In genomic region chrX:45697591-45697990, GRCh38 we compare ENCODE assay signal across 15 cellular contexts.
A peak's percentile ranks its signal among the peaks of the same experiment; 100 is the strongest.
DNase-seq lines count a peak whose midpoint lies in the region; ATAC-seq and TF ChIP-seq lines count a peak whose summit lies in the region.
"Had no signal": no experiment of that assay in that cellular context is flagged by ENCODE, and none has a peak within 500 bp of the region (broad histone marks: within the 10 kb centered on the region; RNA-seq: fewer than 3 reads in every experiment).

No MANE protein-coding gene starts in this region.

- H3K27ac ChIP-seq in thoracic aorta = no peak overlapping the region
- H3K27ac ChIP-seq: gastrocnemius medialis, lower lobe of right lung, PC-9, thyroid gland had no signal

- in situ Hi-C loops in G401 (cut with HindIII; ENCODE audit: low sequenced_read_pairs) = no loop called here

- no peaks in the 10 kb centered on the region for H3K27me3 ChIP-seq in thoracic aorta (replicated peaks; ENCODE audit: insufficient read depth)
- H3K27me3 ChIP-seq: gastrocnemius medialis, thyroid gland had no signal

- no peaks in the 10 kb centered on the region for H3K4me1 ChIP-seq in thoracic aorta (ENCODE audit: control insufficient read depth in 1 of 2, low read depth in 2 of 2)
- H3K4me1 ChIP-seq: gastrocnemius medialis, lower lobe of right lung, thyroid gland had no signal

- peak; percentile 5 for DNase-seq in stimulated activated CD4-positive, alpha-beta T cell treated with anti-CD3 and anti-CD28 coated beads, Interleukin-15, amount 100 ng/mL, for 24 hours
- no peak for DNase-seq in stimulated activated CD4-positive, alpha-beta T cell treated with anti-CD3 and anti-CD28 coated beads, Interleukin-4, amount 100 ng/mL, for 4 hours
- DNase-seq in fibroblast of peridontal ligament (ENCODE audit: extremely low read depth) (peak; percentile 85), thoracic aorta (ENCODE audit: low spot score) (no peak), G401 (ENCODE audit: low spot score) (no peak), NCI-H2196 (lab: John Stamatoyannopoulos, UW; ENCODE audit: unreplicated experiment) (no peak)
- DNase-seq: activated CD8-positive, alpha-beta memory T cell treated with anti-CD3 and anti-CD28 coated beads, Interleukin-2, amount 50 U/mL, for 4 hours; gastrocnemius medialis; lower lobe of right lung; NCI-H2029 treated with DMSO at 0.1 percent for 48 hours; posterior cingulate gyrus; thyroid gland had no signal

- ATAC-seq in SK-N-SH treated with all-trans-retinoic acid at 6 μM for 48 hours (peak; percentile 91), thoracic aorta (ENCODE audit: insufficient number of reproducible peaks, low FRiP score, low read depth) (peak; percentile 43), HG02678 (IDR thresholded peaks at IDR 0.05; ENCODE audit: unreplicated experiment) (no peak)

- no peak for TF ChIP-seq CTCF in thoracic aorta (IDR thresholded peaks at IDR 0.05)

- H3K9me3 ChIP-seq in thoracic aorta = no peaks in the 10 kb centered on the region
- H3K9me3 ChIP-seq: gastrocnemius medialis, lower lobe of right lung, thyroid gland had no signal

- H3K36me3 ChIP-seq in thoracic aorta = no peaks in the 10 kb centered on the region
- H3K36me3 ChIP-seq: gastrocnemius medialis, lower lobe of right lung, thyroid gland had no signal

- no peak overlapping the region for H3K4me3 ChIP-seq in thoracic aorta
- H3K4me3 ChIP-seq: gastrocnemius medialis, lower lobe of right lung, PC-9, thyroid gland had no signal

TF ChIP-seq in SK-N-SH treated with all-trans-retinoic acid at 6 μM for 48 hours, 23 proteins besides CTCF, POLR2A, EP300 and RAD21:
- no peak for TF ChIP-seq ZNF8 (CRISPR knock-in tag; IDR thresholded peaks at IDR 0.05)

Comparison
In these comparisons a context has a peak if more than half of its experiments do, and no peak if none do; other contexts are left out.
1. DNase-seq: peak in stimulated activated CD4-positive, alpha-beta T cell treated with anti-CD3 and anti-CD28 coated beads, Interleukin-15, amount 100 ng/mL, for 24 hours (single experiment) and fibroblast of peridontal ligament (single experiment); none in stimulated activated CD4-positive, alpha-beta T cell treated with anti-CD3 and anti-CD28 coated beads, Interleukin-4, amount 100 ng/mL, for 4 hours (0 of 2), thoracic aorta (single experiment), G401 (single experiment) and NCI-H2196 (single experiment).